ENCODE assay signal across 1 cellular context in genomic region chr22:19146215-19146968, GRCh38.
TF ChIP-seq lines count a peak whose summit lies in the region.

No MANE protein-coding gene starts in this region.

TF ChIP-seq in K562, 482 proteins besides CTCF, POLR2A, EP300 and RAD21 (continued from another document and continues in another):
- no peak for TF ChIP-seq CREB5 (CRISPR knock-in tag; IDR thresholded peaks at IDR 0.05)
- TF ChIP-seq TGIF2 (CRISPR knock-in tag; IDR thresholded peaks at IDR 0.05): no peak
- TF ChIP-seq, protein P1, sequence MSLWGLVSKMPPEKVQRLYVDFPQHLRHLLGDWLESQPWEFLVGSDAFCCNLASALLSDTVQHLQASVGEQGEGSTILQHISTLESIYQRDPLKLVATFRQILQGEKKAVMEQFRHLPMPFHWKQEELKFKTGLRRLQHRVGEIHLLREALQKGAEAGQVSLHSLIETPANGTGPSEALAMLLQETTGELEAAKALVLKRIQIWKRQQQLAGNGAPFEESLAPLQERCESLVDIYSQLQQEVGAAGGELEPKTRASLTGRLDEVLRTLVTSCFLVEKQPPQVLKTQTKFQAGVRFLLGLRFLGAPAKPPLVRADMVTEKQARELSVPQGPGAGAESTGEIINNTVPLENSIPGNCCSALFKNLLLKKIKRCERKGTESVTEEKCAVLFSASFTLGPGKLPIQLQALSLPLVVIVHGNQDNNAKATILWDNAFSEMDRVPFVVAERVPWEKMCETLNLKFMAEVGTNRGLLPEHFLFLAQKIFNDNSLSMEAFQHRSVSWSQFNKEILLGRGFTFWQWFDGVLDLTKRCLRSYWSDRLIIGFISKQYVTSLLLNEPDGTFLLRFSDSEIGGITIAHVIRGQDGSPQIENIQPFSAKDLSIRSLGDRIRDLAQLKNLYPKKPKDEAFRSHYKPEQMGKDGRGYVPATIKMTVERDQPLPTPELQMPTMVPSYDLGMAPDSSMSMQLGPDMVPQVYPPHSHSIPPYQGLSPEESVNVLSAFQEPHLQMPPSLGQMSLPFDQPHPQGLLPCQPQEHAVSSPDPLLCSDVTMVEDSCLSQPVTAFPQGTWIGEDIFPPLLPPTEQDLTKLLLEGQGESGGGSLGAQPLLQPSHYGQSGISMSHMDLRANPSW (CRISPR knock-in tag; IDR thresholded peaks at IDR 0.05): 0 out of 2 replicates have a peak, but pooled peaks have one; percentile 23
- TF ChIP-seq NEUROD1 (IDR thresholded peaks at IDR 0.05; ENCODE audit: borderline replicate concordance, low read depth, low read length, partially characterized antibody): no peak
- TF ChIP-seq, protein P2, sequence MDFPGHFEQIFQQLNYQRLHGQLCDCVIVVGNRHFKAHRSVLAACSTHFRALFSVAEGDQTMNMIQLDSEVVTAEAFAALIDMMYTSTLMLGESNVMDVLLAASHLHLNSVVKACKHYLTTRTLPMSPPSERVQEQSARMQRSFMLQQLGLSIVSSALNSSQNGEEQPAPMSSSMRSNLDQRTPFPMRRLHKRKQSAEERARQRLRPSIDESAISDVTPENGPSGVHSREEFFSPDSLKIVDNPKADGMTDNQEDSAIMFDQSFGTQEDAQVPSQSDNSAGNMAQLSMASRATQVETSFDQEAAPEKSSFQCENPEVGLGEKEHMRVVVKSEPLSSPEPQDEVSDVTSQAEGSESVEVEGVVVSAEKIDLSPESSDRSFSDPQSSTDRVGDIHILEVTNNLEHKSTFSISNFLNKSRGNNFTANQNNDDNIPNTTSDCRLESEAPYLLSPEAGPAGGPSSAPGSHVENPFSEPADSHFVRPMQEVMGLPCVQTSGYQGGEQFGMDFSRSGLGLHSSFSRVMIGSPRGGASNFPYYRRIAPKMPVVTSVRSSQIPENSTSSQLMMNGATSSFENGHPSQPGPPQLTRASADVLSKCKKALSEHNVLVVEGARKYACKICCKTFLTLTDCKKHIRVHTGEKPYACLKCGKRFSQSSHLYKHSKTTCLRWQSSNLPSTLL (IDR thresholded peaks at IDR 0.05): no peak
- no peak for TF ChIP-seq ZNF41 (CRISPR knock-in tag; conservative IDR thresholded peaks at IDR 0.05)
- no peak for TF ChIP-seq ZNF165 (CRISPR knock-in tag; IDR thresholded peaks at IDR 0.05; ENCODE audit: borderline replicate concordance)
- TF ChIP-seq E2F1 (CRISPR knock-in tag; IDR thresholded peaks at IDR 0.05): 0 out of 2 replicates have a peak, but pooled peaks have one; percentile 12
- TF ChIP-seq ZHX1 (conservative IDR thresholded peaks at IDR 0.05; ENCODE audit: low read length): no peak
- TF ChIP-seq, protein P3, sequence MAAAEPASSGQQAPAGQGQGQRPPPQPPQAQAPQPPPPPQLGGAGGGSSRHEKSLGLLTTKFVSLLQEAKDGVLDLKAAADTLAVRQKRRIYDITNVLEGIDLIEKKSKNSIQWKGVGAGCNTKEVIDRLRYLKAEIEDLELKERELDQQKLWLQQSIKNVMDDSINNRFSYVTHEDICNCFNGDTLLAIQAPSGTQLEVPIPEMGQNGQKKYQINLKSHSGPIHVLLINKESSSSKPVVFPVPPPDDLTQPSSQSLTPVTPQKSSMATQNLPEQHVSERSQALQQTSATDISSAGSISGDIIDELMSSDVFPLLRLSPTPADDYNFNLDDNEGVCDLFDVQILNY (CRISPR knock-in tag; IDR thresholded peaks at IDR 0.05): 0 out of 2 replicates have a peak, but pooled peaks have one; percentile 54
- TF ChIP-seq, protein P4, sequence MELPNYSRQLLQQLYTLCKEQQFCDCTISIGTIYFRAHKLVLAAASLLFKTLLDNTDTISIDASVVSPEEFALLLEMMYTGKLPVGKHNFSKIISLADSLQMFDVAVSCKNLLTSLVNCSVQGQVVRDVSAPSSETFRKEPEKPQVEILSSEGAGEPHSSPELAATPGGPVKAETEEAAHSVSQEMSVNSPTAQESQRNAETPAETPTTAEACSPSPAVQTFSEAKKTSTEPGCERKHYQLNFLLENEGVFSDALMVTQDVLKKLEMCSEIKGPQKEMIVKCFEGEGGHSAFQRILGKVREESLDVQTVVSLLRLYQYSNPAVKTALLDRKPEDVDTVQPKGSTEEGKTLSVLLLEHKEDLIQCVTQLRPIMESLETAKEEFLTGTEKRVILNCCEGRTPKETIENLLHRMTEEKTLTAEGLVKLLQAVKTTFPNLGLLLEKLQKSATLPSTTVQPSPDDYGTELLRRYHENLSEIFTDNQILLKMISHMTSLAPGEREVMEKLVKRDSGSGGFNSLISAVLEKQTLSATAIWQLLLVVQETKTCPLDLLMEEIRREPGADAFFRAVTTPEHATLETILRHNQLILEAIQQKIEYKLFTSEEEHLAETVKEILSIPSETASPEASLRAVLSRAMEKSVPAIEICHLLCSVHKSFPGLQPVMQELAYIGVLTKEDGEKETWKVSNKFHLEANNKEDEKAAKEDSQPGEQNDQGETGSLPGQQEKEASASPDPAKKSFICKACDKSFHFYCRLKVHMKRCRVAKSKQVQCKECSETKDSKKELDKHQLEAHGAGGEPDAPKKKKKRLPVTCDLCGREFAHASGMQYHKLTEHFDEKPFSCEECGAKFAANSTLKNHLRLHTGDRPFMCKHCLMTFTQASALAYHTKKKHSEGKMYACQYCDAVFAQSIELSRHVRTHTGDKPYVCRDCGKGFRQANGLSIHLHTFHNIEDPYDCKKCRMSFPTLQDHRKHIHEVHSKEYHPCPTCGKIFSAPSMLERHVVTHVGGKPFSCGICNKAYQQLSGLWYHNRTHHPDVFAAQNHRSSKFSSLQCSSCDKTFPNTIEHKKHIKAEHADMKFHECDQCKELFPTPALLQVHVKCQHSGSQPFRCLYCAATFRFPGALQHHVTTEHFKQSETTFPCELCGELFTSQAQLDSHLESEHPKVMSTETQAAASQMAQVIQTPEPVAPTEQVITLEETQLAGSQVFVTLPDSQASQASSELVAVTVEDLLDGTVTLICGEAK (IDR thresholded peaks at IDR 0.05): no peak
- TF ChIP-seq, protein P4 (CRISPR knock-in tag; IDR thresholded peaks at IDR 0.05): peak; percentile 56
- no peak for TF ChIP-seq ZFP36 (IDR thresholded peaks at IDR 0.05; ENCODE audit: low read depth, low read length, partially characterized antibody)
- no peak for TF ChIP-seq HDAC8 (tag; IDR thresholded peaks at IDR 0.05)
- TF ChIP-seq, protein P5, sequence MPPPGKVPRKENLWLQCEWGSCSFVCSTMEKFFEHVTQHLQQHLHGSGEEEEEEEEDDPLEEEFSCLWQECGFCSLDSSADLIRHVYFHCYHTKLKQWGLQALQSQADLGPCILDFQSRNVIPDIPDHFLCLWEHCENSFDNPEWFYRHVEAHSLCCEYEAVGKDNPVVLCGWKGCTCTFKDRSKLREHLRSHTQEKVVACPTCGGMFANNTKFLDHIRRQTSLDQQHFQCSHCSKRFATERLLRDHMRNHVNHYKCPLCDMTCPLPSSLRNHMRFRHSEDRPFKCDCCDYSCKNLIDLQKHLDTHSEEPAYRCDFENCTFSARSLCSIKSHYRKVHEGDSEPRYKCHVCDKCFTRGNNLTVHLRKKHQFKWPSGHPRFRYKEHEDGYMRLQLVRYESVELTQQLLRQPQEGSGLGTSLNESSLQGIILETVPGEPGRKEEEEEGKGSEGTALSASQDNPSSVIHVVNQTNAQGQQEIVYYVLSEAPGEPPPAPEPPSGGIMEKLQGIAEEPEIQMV (tag; conservative IDR thresholded peaks at IDR 0.05; ENCODE audit: low read depth): no peak
- TF ChIP-seq DPF2 (IDR thresholded peaks at IDR 0.05): 0 out of 2 replicates have a peak, but pooled peaks have one; percentile 15
- TF ChIP-seq NR4A1 (CRISPR knock-in tag; IDR thresholded peaks at IDR 0.05): no peak
- TF ChIP-seq NR4A1 (tag; IDR thresholded peaks at IDR 0.05): no peak
- TF ChIP-seq SIRT6 (IDR thresholded peaks at IDR 0.05; ENCODE audit: low read depth, low read length): no peak
- TF ChIP-seq ID3 (CRISPR knock-in tag; IDR thresholded peaks at IDR 0.05): no peak
- TF ChIP-seq ID3 (tag; IDR thresholded peaks at IDR 0.05): peak; percentile 34; the same call in 1 of the 2 replicates
- 0 out of 2 replicates have a peak, but pooled peaks have one; percentile 27 for TF ChIP-seq RUNX1 (IDR thresholded peaks at IDR 0.05; ENCODE audit: low read depth)
- TF ChIP-seq E2F4 (CRISPR knock-in tag; IDR thresholded peaks at IDR 0.05; ENCODE audit: low read depth): no peak
- no peak for TF ChIP-seq ZNF449 (CRISPR knock-in tag; IDR thresholded peaks at IDR 0.05)
- TF ChIP-seq PHF8 (IDR thresholded peaks at IDR 0.05; ENCODE audit: borderline replicate concordance, low read length): peak; percentile 10; the same call in 1 of the 2 replicates
- TF ChIP-seq STAT5A (IDR thresholded peaks at IDR 0.05; ENCODE audit: borderline replicate concordance, low read length): no peak
- TF ChIP-seq EZH2 (IDR thresholded peaks at IDR 0.05; ENCODE audit: borderline replicate concordance, low read depth, low read length): no peak
- TF ChIP-seq ZNF707 (CRISPR knock-in tag; conservative IDR thresholded peaks at IDR 0.05): no peak
